In the genomic region with DNA sequence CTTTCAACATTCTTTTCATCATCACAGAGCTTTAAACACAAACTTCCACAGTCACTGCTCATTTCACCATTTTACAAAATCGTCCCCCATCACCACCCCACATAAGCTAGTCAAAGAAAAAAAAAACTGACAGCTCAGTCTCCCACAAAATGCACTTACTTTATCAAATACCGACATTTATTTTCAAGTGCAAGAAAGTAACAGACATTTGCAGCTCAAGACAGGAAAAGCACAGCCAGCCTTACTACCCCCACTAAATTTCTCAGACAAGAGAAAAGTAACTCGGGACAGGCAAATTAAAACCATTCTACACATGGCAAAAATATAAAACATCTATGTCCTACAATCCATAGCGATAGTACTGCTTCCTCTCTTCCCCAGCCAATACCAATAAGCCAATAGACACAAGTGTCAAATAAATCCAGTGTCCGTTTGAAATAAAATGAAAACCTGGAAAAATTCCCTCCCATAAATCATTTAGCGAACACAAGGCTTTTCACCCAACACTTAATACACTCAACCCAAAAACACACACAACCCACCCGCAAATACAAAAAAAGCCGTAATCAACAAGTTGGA, we compare ENCODE assay signal across 8 cellular contexts. TPM values are rescaled to one million over a fixed set of nuclear protein-coding genes. Genes with fewer than 3 reads are reported as not detected.
DNase-seq lines count a peak whose midpoint lies in the region; ATAC-seq and TF ChIP-seq lines count a peak whose summit lies in the region.

No MANE protein-coding gene starts in this region.

- no peak for DNase-seq in activated naive CD4-positive, alpha-beta T cell (lab: John Stamatoyannopoulos, UW)
- DNase-seq in astrocyte of the cerebellum (ENCODE audit: low read depth) (no peak), lung (ENCODE audit: low spot score) (no peak), dedifferentiated amniotic fluid mesenchymal stem cell (ENCODE audit: extremely low spot score) (no peak), NCI-H1048 (lab: John Stamatoyannopoulos, UW) (no peak), NCI-H2107 treated with DMSO at 0.1 percent for 48 hours (lab: John Stamatoyannopoulos, UW; ENCODE audit: unreplicated experiment) (no peak)

- peaks cover 55% of the 10 kb centered on the region for H3K4me1 Mint-ChIP-seq in activated naive CD4-positive, alpha-beta T cell treated with anti-CD3 and anti-CD28 coated beads, Interleukin-2, amount 50 U/mL, for 24 hours

- peaks cover 6% of the 10 kb centered on the region for H3K9me3 Mint-ChIP-seq in activated naive CD4-positive, alpha-beta T cell treated with anti-CD3 and anti-CD28 coated beads, Interleukin-2, amount 50 U/mL, for 24 hours

- WGBS in lung, 2 donors: 2 to 4% methylated on average over 8 of the region's 8 CpGs
- WGBS in urinary bladder: 4% methylated on average over 8 of the region's 8 CpGs

- H3K9me3 ChIP-seq in lung (ENCODE audit: control insufficient read depth in 2 of 2, insufficient read depth in 1 of 2, low read length in 1 of 2): no peaks in the 10 kb centered on the region

- H3K4me3 Mint-ChIP-seq in activated naive CD4-positive, alpha-beta T cell treated with anti-CD3 and anti-CD28 coated beads, Interleukin-2, amount 50 U/mL, for 24 hours: peak overlapping the region; percentile 99

- H3K27me3 Mint-ChIP-seq in activated naive CD4-positive, alpha-beta T cell treated with anti-CD3 and anti-CD28 coated beads, Interleukin-2, amount 50 U/mL, for 24 hours: no peaks in the 10 kb centered on the region

- H3K36me3 ChIP-seq in lung (ENCODE audit: control insufficient read depth in 2 of 2, insufficient read depth in 2 of 2, low read length in 2 of 2) (no peaks in the 10 kb centered on the region), urinary bladder (ENCODE audit: insufficient read depth) (no peaks in the 10 kb centered on the region)

- peak overlapping the region; percentile 83 for H3K4me3 ChIP-seq in astrocyte of the cerebellum (ENCODE audit: low read depth, low read length)
- peak overlapping the region; percentile 95 for H3K4me3 ChIP-seq in lung
- peak overlapping the region; percentile 88 for H3K4me3 ChIP-seq in urinary bladder (ENCODE audit: low read depth, low read length)

- H3K27ac Mint-ChIP-seq in activated naive CD4-positive, alpha-beta T cell treated with anti-CD3 and anti-CD28 coated beads, Interleukin-2, amount 50 U/mL, for 24 hours: peak overlapping the region; percentile 97

- H3K4me1 ChIP-seq in lung (ENCODE audit: control insufficient read depth in 2 of 2, insufficient read depth in 2 of 2, low read length in 2 of 2): peaks cover 5 to 6% of the 10 kb centered on the region in 2 donors
- no peaks in the 10 kb centered on the region for H3K4me1 ChIP-seq in urinary bladder (ENCODE audit: insufficient read depth)

- TF ChIP-seq CTCF in astrocyte of the cerebellum (IDR thresholded peaks at IDR 0.05; ENCODE audit: low read depth, low read length, missing control alignments) (no peak), lung (IDR thresholded peaks at IDR 0.05; ENCODE audit: control extremely low read depth, extremely low read depth) (no peak)

- H3K27ac ChIP-seq in lung (ENCODE audit: low read depth in 1 of 2, low read length in 1 of 2): peak overlapping the region in 1 of 2 donors; percentile 89
- no peak overlapping the region for H3K27ac ChIP-seq in urinary bladder (ENCODE audit: low read depth)

- peaks cover 23% of the 10 kb centered on the region for H3K36me3 Mint-ChIP-seq in activated naive CD4-positive, alpha-beta T cell treated with anti-CD3 and anti-CD28 coated beads, Interleukin-2, amount 50 U/mL, for 24 hours

- no peaks in the 10 kb centered on the region for H3K27me3 ChIP-seq in lung (ENCODE audit: control insufficient read depth, insufficient read depth)

- ATAC-seq in lung (ENCODE audit: insufficient read depth, low FRiP score): no peak

- in situ Hi-C loops in astrocyte of the cerebellum (cut with HindIII; ENCODE audit: low sequenced_read_pairs): no loop called here

RNA-seq across cellular contexts. Expression of a gene that starts 0.5 kb away (rescaled TPM):
- total RNA-seq in lung (10 to 100 TPM; 16.5 to 38.6 TPM), urinary bladder (42.3 TPM)
- polyA plus RNA-seq in lung (10 to 100 TPM in 1 of 2 donors, 1 to 10 TPM in 1; 9.6 to 11.7 TPM), urinary bladder (16.1 TPM)
